In the genomic region with DNA sequence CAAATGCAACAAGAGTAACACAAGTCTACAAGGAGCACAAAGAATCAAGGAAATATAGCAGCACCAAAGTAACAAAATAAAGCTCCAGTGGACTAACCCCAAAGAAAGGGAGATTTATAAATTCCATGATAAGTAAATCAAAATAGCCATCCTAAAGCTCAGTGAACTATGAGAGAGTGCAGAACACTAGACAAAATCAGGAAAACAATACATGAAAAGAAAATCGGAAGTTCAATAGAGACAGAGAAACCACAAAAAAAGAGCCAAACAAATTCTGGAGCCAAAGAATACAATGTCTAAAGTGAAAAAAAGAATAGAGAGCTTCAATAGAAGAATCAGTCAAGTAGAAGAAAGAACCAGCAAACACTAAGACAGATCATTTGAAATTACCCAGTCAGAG, we compare ENCODE assay signal across 22 cellular contexts.
"Had no signal": no experiment of that assay in that cellular context is flagged by ENCODE, and none has a peak within 500 bp of the region (broad histone marks: within the 10 kb centered on the region; RNA-seq: fewer than 3 reads in every experiment).

No MANE protein-coding gene starts in this region.

- H3K36me3 ChIP-seq: adrenal gland, breast epithelium, esophagus muscularis mucosa, left lung, ovary, thoracic aorta had no signal

- H3K9me3 ChIP-seq: adrenal gland, breast epithelium, esophagus muscularis mucosa, left lung, ovary, thoracic aorta had no signal

- DNase-seq: activated CD4-positive, alpha-beta T cell treated with anti-CD3 and anti-CD28 coated beads for 48 hours; activated CD4-positive, alpha-beta T cell treated with anti-CD3 and anti-CD28 coated beads, Interleukin-2, amount 50 U/mL, for 48 hours; activated CD8-positive, alpha-beta memory T cell treated with anti-CD3 and anti-CD28 coated beads for 24 hours; activated effector memory CD4-positive, alpha-beta T cell treated with anti-CD3 and anti-CD28 coated beads, Interleukin-2, amount 50 U/mL, for 16 hours; activated naive CD4-positive, alpha-beta T cell treated with anti-CD3 and anti-CD28 coated beads for 36 hours; activated naive CD8-positive, alpha-beta T cell treated with anti-CD3 and anti-CD28 coated beads for 36 hours; adrenal gland; aorta; central memory CD4-positive, alpha-beta T cell; endodermal cell; left lung; ovary; stimulated activated CD4-positive, alpha-beta T cell treated with anti-CD3 and anti-CD28 coated beads, Interleukin-4, amount 100 ng/mL, for 24 hours; T-helper 9 cell had no signal

- ATAC-seq: left lung; sciatic nerve; stimulated activated effector memory CD8-positive, alpha-beta T cell treated with anti-CD3 and anti-CD28 coated beads, Interleukin-12 subunit alpha, Interleukin-12 subunit beta, amount 100 ng/mL, for 72 hours had no signal

- H3K4me3 ChIP-seq: adrenal gland, breast epithelium, esophagus muscularis mucosa, left lung, lung, ovary, skin epidermis, thoracic aorta had no signal

- H3K27ac ChIP-seq: adrenal gland, breast epithelium, esophagus muscularis mucosa, left lung, ovary, skin epidermis, thoracic aorta, VCaP had no signal

- H3K27me3 ChIP-seq: adrenal gland, breast epithelium, esophagus muscularis mucosa, left lung, ovary had no signal

- H3K4me1 ChIP-seq: adrenal gland, breast epithelium had no signal
